Comparison of ENCODE assay signal across 22 cellular contexts in the genomic region with DNA sequence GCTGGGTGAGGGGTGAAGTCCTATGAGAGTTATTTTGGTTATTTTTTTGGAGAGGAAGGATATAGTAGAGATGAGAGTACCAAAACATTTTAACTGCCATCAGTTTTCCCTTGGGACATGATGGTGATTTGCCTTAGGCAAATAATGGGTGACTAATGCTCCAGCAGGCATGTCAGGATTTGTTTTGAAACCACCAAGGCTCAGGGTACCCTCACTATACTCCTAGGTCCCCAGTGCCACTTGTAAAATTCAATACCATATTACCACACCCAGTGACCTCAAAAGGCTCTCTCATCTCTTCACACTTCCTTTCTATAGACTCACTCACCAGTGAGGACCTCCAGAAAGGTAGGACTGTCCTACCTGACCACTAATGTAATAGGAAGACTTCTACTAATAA.
"Had no signal": no experiment of that assay in that cellular context is flagged by ENCODE, and none has a peak within 500 bp of the region (broad histone marks: within the 10 kb centered on the region; RNA-seq: fewer than 3 reads in every experiment).

No MANE protein-coding gene starts in this region.

- H3K36me3 ChIP-seq: transverse colon, uterus, WERI-Rb-1 had no signal

- FAIRE-seq: TTC549 had no signal

- DNase-seq: activated CD4-positive, alpha-beta T cell treated with anti-CD3 and anti-CD28 coated beads, Interleukin-2, amount 10 ng/mL, durations not matched to agents 7 days and 5 days; activated CD4-positive, CD25-positive, alpha-beta regulatory T cell treated with anti-CD3 and anti-CD28 coated beads, Interleukin-2, amount 50 U/mL, for 72 hours; activated CD8-positive, alpha-beta memory T cell treated with anti-CD3 and anti-CD28 coated beads, Interleukin-2, amount 10 ng/mL, durations not matched to agents 7 days and 5 days; activated CD8-positive, alpha-beta T cell treated with anti-CD3 and anti-CD28 coated beads for 36 hours; activated gamma-delta T cell; activated naive CD4-positive, alpha-beta T cell treated with anti-CD3 and anti-CD28 coated beads, Interleukin-2, amount 50 U/mL, for 16 hours; activated T-cell treated with anti-CD3 and anti-CD28 coated beads for 4 hours; aorta; dermis blood vessel endothelial cell; effector memory CD4-positive, alpha-beta T cell; foreskin melanocyte; glutamatergic neuron; midbrain; natural killer cell; stimulated activated CD4-positive, alpha-beta T cell treated with anti-CD3 and anti-CD28 coated beads, Interleukin-2, amount 100 ng/mL, for 48 hours; stimulated activated CD8-positive, alpha-beta memory T cell treated with anti-CD3 and anti-CD28 coated beads, Interleukin-4, amount 100 ng/mL, for 48 hours; stimulated activated naive B cell treated with anti-CD40 and anti-IgM and Interleukin-4, amounts not matched to agents 10 μg/mL and 1 μg/mL and 100 μg/mL, for 72 hours; transverse colon; uterus; WERI-Rb-1 had no signal

- H3K4me3 ChIP-seq: hepatocyte, transverse colon, uterus had no signal

- ATAC-seq: activated CD8-positive, alpha-beta memory T cell treated with anti-CD3 and anti-CD28 coated beads, Interleukin-2, amount 10 ng/mL, durations not matched to agents 7 days and 5 days; activated CD8-positive, alpha-beta T cell treated with anti-CD3 and anti-CD28 coated beads for 36 hours; natural killer cell; stimulated activated naive B cell treated with anti-CD40 and anti-IgM and Interleukin-4, amounts not matched to agents 10 μg/mL and 1 μg/mL and 100 μg/mL, for 72 hours had no signal

- H3K27ac ChIP-seq: hepatocyte, transverse colon, uterus, WERI-Rb-1 had no signal

- H3K4me1 ChIP-seq: transverse colon, uterus had no signal

- H3K27me3 ChIP-seq: hepatocyte, transverse colon, uterus had no signal

- H3K9me3 ChIP-seq: transverse colon, uterus had no signal
